ENCODE assay signal across 7 cellular contexts in genomic region chr20:18063676-18064075, GRCh38. TPM values are rescaled to one million over a fixed set of nuclear protein-coding genes. Genes with fewer than 3 reads are reported as not detected.
"Had no signal": no experiment of that assay in that cellular context is flagged by ENCODE, and none has a peak within 500 bp of the region (broad histone marks: within the 10 kb centered on the region; RNA-seq: fewer than 3 reads in every experiment).

No MANE protein-coding gene starts in this region.

- H3K27ac ChIP-seq: HL-60, KMS-11 had no signal

- FAIRE-seq: HTR-8/SVneo had no signal

- H3K27ac Mint-ChIP-seq: IgD-negative memory B cell had no signal

- DNase-seq: IMR-90, KBM-7, KG1 had no signal

- H3K4me2 ChIP-seq: KMS-11 had no signal

- H3K4me3 Mint-ChIP-seq: IgD-negative memory B cell had no signal

- H3K9ac ChIP-seq: KMS-11 had no signal

- H3K36me3 Mint-ChIP-seq: IgD-negative memory B cell had no signal

RNA-seq across cellular contexts. Expression of gene OVOL2, which starts 6.0 kb away (rescaled TPM):
- total RNA-seq: IMR-90 had no signal
- polyA plus RNA-seq: IgD-negative memory B cell, IMR-90 had no signal
